In genomic region chr5:14075937-14076336, GRCh38 we compare ENCODE assay signal across 26 cellular contexts.
"Had no signal": no experiment of that assay in that cellular context is flagged by ENCODE, and none has a peak within 500 bp of the region (broad histone marks: within the 10 kb centered on the region; RNA-seq: fewer than 3 reads in every experiment).

No MANE protein-coding gene starts in this region.

- H3K27ac ChIP-seq: brain microvascular endothelial cell, coronary artery, dorsolateral prefrontal cortex had no signal

- H3K4me3 ChIP-seq: coronary artery, dorsolateral prefrontal cortex had no signal

- FAIRE-seq: astrocyte, bronchial epithelial cell, frontal cortex had no signal

- H3K36me3 ChIP-seq: brain microvascular endothelial cell had no signal

- DNase-seq: activated CD4-positive, alpha-beta memory T cell treated with anti-CD3 and anti-CD28 coated beads, Interleukin-2, amount 10 ng/mL, durations not matched to agents 7 days and 5 days; activated CD4-positive, alpha-beta T cell treated with anti-CD3 and anti-CD28 coated beads for 1 hour; activated CD4-positive, alpha-beta T cell treated with anti-CD3 and anti-CD28 coated beads for 4 hours; activated CD4-positive, alpha-beta T cell treated with anti-CD3 and anti-CD28 coated beads, Interleukin-2, amount 10 ng/mL, durations not matched to agents 7 days and 5 days; activated CD4-positive, alpha-beta T cell treated with anti-CD3 and anti-CD28 coated beads, Interleukin-2, amount 50 U/mL, for 4 hours; activated CD8-positive, alpha-beta memory T cell treated with anti-CD3 and anti-CD28 coated beads, Interleukin-2, amount 50 U/mL, for 48 hours; activated gamma-delta T cell; activated naive CD4-positive, alpha-beta T cell; activated naive CD4-positive, alpha-beta T cell treated with anti-CD3 and anti-CD28 coated beads, Interleukin-2, amount 10 ng/mL, durations not matched to agents 7 days and 5 days; activated naive CD8-positive, alpha-beta T cell treated with anti-CD3 and anti-CD28 coated beads, Interleukin-2, amount 10 ng/mL, durations not matched to agents 7 days and 5 days; activated T-cell treated with anti-CD3 and anti-CD28 coated beads for 4 hours; activated T-cell treated with anti-CD3 and anti-CD28 coated beads, Interleukin-2, amount 50 U/mL, for 24 hours; activated T-cell treated with anti-CD3 and anti-CD28 coated beads, Interleukin-2, amount 50 U/mL, for 72 hours; brain microvascular endothelial cell; dorsolateral prefrontal cortex; effector memory CD4-positive, alpha-beta T cell; endodermal cell; foreskin fibroblast; head of caudate nucleus; T-helper 2 cell had no signal

- H3K27me3 ChIP-seq: brain microvascular endothelial cell had no signal

- ATAC-seq: activated naive CD4-positive, alpha-beta T cell treated with anti-CD3 and anti-CD28 coated beads, Interleukin-2, amount 50 U/mL, for 72 hours; activated T-cell treated with anti-CD3 and anti-CD28 coated beads, Interleukin-2, amount 50 U/mL, for 72 hours; esophagus mucosa had no signal
